In genomic region chr1:91402023-91402422, GRCh38 we compare ENCODE assay signal across 9 cellular contexts. TPM values are rescaled to one million over a fixed set of nuclear protein-coding genes. Genes with fewer than 3 reads are reported as not detected.
DNase-seq lines count a peak whose midpoint lies in the region; ATAC-seq and TF ChIP-seq lines count a peak whose summit lies in the region.
"Had no signal": no experiment of that assay in that cellular context is flagged by ENCODE, and none has a peak within 500 bp of the region (broad histone marks: within the 10 kb centered on the region; RNA-seq: fewer than 3 reads in every experiment).

No MANE protein-coding gene starts in this region.

- H3K27ac ChIP-seq in CD4-positive, alpha-beta T cell (ENCODE audit: low read depth, low read length), result no peak overlapping the region
- H3K27ac ChIP-seq in RWPE1 (no peak overlapping the region), hepatocyte (no peak overlapping the region)

- CTCF ChIA-PET in CD4-positive, alpha-beta T cell (lab: Charles Lee), result no interaction called here
- CTCF ChIA-PET in RWPE1 (lab: Yijun Ruan, JAX), result interaction anchor here (0.7 kb wide), 1 partner anchor 118 kb away, joined by 6 read pairs; no protein-coding TSS in a partner anchor

- H3K4me3 Mint-ChIP-seq in CD4-positive, alpha-beta T cell, result no peak overlapping the region
- H3K4me3 Mint-ChIP-seq: stimulated activated naive CD8-positive, alpha-beta T cell treated with anti-CD3 and anti-CD28 coated beads, Interleukin-15, Interleukin-2, amounts not matched to agents 100 ng/mL and 50 ng/mL, for 24 hours had no signal

- peaks cover 63% of the 10 kb centered on the region for H3K27me3 Mint-ChIP-seq in CD4-positive, alpha-beta T cell

- intact Hi-C loops in CD4-positive, alpha-beta T cell (cut with DNase I, micrococcal nuclease), result no loop called here

- H3K9me3 Mint-ChIP-seq in CD4-positive, alpha-beta T cell, result no peaks in the 10 kb centered on the region
- H3K9me3 Mint-ChIP-seq: stimulated activated naive CD8-positive, alpha-beta T cell treated with anti-CD3 and anti-CD28 coated beads, Interleukin-15, Interleukin-2, amounts not matched to agents 100 ng/mL and 50 ng/mL, for 24 hours had no signal

- 57% methylated on average over 3 of the region's 3 CpGs for WGBS in hepatocyte (ENCODE audit: low lambda C conversion rate, missing lambda C conversion rate)

- DNase-seq in CD4-positive, alpha-beta T cell, result no peak
- peak; percentile 23 for DNase-seq in HT1080 (ENCODE audit: low read depth)
- peak; percentile 24 for DNase-seq in RWPE1 (ENCODE audit: low spot score)
- DNase-seq in hepatocyte (ENCODE audit: low spot score), result no peak
- no peak for DNase-seq in stimulated activated CD4-positive, alpha-beta T cell treated with anti-CD3 and anti-CD28 coated beads, Interleukin-4, amount 100 ng/mL, for 1 hour
- no peak for DNase-seq in stimulated activated naive CD4-positive, alpha-beta T cell treated with Interleukin-2 at 50 U/mL for 16 hours (lab: John Stamatoyannopoulos, UW)

- H3K27me3 ChIP-seq in CD4-positive, alpha-beta T cell (ENCODE audit: control insufficient read depth, insufficient read depth, low read length), result peaks cover 38% of the 10 kb centered on the region
- no peaks in the 10 kb centered on the region for H3K27me3 ChIP-seq in hepatocyte

- H3K9me3 ChIP-seq in CD4-positive, alpha-beta T cell (ENCODE audit: control insufficient read depth, low read length), result no peaks in the 10 kb centered on the region
- H3K9me3 ChIP-seq in hepatocyte (ENCODE audit: low read depth), result no peaks in the 10 kb centered on the region

- H3K4me1 ChIP-seq in hepatocyte (ENCODE audit: insufficient read depth), result no peaks in the 10 kb centered on the region

- no peaks in the 10 kb centered on the region for H4K20me1 ChIP-seq in hepatocyte (ENCODE audit: insufficient read depth, poor library complexity, severe bottlenecking)

- peak; percentile 45 for TF ChIP-seq CTCF in CD4-positive, alpha-beta T cell (IDR thresholded peaks at IDR 0.05)
- TF ChIP-seq CTCF in RWPE1 (conservative IDR thresholded peaks at IDR 0.05; ENCODE audit: low read depth) (peak; percentile 70), hepatocyte (IDR thresholded peaks at IDR 0.05; ENCODE audit: poor library complexity) (peak; percentile 53)

- no peak for ATAC-seq in CD4-positive, alpha-beta T cell (ENCODE audit: poor library complexity)
- ATAC-seq in GM21423 (IDR thresholded peaks at IDR 0.05; ENCODE audit: unreplicated experiment) (no peak), HG03280 (IDR thresholded peaks at IDR 0.05; ENCODE audit: unreplicated experiment) (no peak)

- no peaks in the 10 kb centered on the region for H3K9me2 ChIP-seq in hepatocyte (replicated peaks; ENCODE audit: insufficient read depth)

- H2AFZ ChIP-seq in hepatocyte, result no peak overlapping the region

- H3K4me1 Mint-ChIP-seq in CD4-positive, alpha-beta T cell (ENCODE audit: low read depth), result peaks cover 5% of the 10 kb centered on the region

- no peaks in the 10 kb centered on the region for H3K36me3 Mint-ChIP-seq in CD4-positive, alpha-beta T cell (ENCODE audit: low read depth)

- H3K27ac Mint-ChIP-seq in CD4-positive, alpha-beta T cell, result no peak overlapping the region
- H3K27ac Mint-ChIP-seq: stimulated activated naive CD8-positive, alpha-beta T cell treated with anti-CD3 and anti-CD28 coated beads, Interleukin-15, Interleukin-2, amounts not matched to agents 100 ng/mL and 50 ng/mL, for 24 hours had no signal

- no peaks in the 10 kb centered on the region for H3K79me2 ChIP-seq in hepatocyte

- POLR2A ChIA-PET in CD4-positive, alpha-beta T cell (lab: Charles Lee), result no interaction called here
- POLR2A ChIA-PET in RWPE1 (lab: Yijun Ruan, JAX; ENCODE audit: low non-redundant PET), result no interaction called here

- H3K36me3 ChIP-seq in hepatocyte (replicated peaks; ENCODE audit: insufficient read depth, low read depth), result no peaks in the 10 kb centered on the region

- no peak overlapping the region for H3K4me3 ChIP-seq in hepatocyte

- H3K4me2 ChIP-seq in hepatocyte, result no peak overlapping the region

RNA-seq across cellular contexts. Expression of gene HFM1, which starts 2.6 kb away (rescaled TPM):
- total RNA-seq in CD4-positive, alpha-beta T cell, result not detected
- total RNA-seq in HT1080 (2014; rRNA removed; shearing (Covaris generic)), result 0.05 and 0.20 TPM in 2 replicates
- 0.21 TPM in 1 of 2 replicates, not detected in the other for polyA plus RNA-seq in HT1080 (2015; cell fraction: cytosol; rRNA removed)
- polyA plus RNA-seq in HT1080 (2015; cell fraction: nucleus; rRNA removed), result 0.23 and 0.25 TPM in 2 replicates
- total RNA-seq in hepatocyte, result 3.6 and 3.9 TPM in 2 replicates
- 0.39 and 0.50 TPM in 2 replicates for polyA plus RNA-seq in hepatocyte

Comparison
In these comparisons a context has a peak if more than half of its experiments do, and no peak if none do; other contexts are left out.
1. DNase-seq: peak in HT1080 (single experiment) and RWPE1 (single experiment); none in CD4-positive, alpha-beta T cell (0 of 10), hepatocyte (single experiment), stimulated activated CD4-positive, alpha-beta T cell treated with anti-CD3 and anti-CD28 coated beads, Interleukin-4, amount 100 ng/mL, for 1 hour (single experiment) and stimulated activated naive CD4-positive, alpha-beta T cell treated with Interleukin-2 at 50 U/mL for 16 hours (single experiment).
2. Peak in every context shown above with its lines, with median percentiles within 50 percentile points of each other: CTCF ChIP-seq.